9 cellular contexts compared by ENCODE assay signal in the genomic region with DNA sequence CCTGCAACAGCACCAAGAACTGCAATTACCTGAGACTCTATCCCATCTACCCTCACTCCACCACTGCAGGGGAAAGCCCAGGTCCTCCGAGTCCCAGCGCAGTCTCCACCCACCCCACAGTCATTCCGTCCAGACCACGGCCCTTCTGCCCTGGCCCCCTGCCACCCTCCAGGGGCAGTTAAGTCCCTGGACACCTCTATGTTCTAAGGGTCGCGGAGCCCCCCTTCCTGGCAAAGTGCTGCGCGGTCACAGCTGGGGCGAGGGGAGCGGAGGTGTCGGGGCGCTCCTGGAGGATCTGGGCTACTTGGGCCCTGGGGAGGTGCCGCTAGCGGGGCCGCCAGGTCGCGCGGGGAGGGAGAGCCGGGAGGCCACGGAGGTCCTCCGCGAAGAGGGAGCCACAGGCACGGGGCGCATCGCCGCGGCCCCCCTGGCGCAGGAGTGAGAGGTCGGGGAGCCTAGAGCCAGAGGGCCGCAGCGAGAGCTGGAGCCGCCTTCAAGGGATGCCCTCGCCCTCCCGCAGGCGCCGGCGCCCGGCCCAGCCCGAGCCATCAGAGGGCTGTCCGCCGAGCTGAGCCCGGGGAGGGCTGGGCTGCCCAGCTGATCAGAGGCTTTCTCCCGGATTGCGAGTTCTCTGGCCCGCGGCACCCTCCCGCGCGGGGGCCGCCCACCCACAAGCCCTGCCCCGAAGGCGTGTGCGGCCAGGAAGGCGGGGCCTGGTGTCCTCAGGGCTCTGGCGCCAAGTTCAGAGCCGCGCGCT. TPM values are rescaled to one million over a fixed set of nuclear protein-coding genes. Genes with fewer than 3 reads are reported as not detected.
DNase-seq lines count a peak whose midpoint lies in the region; ATAC-seq, FAIRE-seq and TF ChIP-seq lines count a peak whose summit lies in the region.
"Had no signal": no experiment of that assay in that cellular context is flagged by ENCODE, and none has a peak within 500 bp of the region (broad histone marks: within the 10 kb centered on the region; RNA-seq: fewer than 3 reads in every experiment).

No MANE protein-coding gene starts in this region.

- no peaks in the 10 kb centered on the region for H3K9me3 Mint-ChIP-seq in activated CD8-positive, alpha-beta T cell treated with anti-CD3 and anti-CD28 coated beads, Interleukin-2, amount 10 ng/mL, durations not matched to agents 7 days and 5 days (ENCODE audit: insufficient read depth)
- H3K9me3 Mint-ChIP-seq in effector memory CD8-positive, alpha-beta T cell = no peaks in the 10 kb centered on the region

- TF ChIP-seq POLR2A in NB4 (IDR thresholded peaks at IDR 0.05; ENCODE audit: extremely low read depth, insufficient read length) = peak; percentile 20

- POLR2A ChIA-PET in activated CD8-positive, alpha-beta T cell treated with anti-CD3 and anti-CD28 coated beads, Interleukin-2, amount 10 ng/mL, durations not matched to agents 7 days and 5 days (lab: Charles Lee) = interaction anchor here (0.9 to 1.1 kb wide), 3 partner anchors 13 to 1098 kb away, joined by 3 to 5 read pairs (median 3); no protein-coding TSS in a partner anchor

- peaks cover 23% of the 10 kb centered on the region for H3K27me3 Mint-ChIP-seq in activated CD8-positive, alpha-beta T cell treated with anti-CD3 and anti-CD28 coated beads, Interleukin-2, amount 10 ng/mL, durations not matched to agents 7 days and 5 days (ENCODE audit: low read depth)
- H3K27me3 Mint-ChIP-seq in effector memory CD8-positive, alpha-beta T cell = peaks cover 0 to 9% of the 10 kb centered on the region in 2 donors

- peak overlapping the region; percentile 68 for H3K4me3 Mint-ChIP-seq in activated CD8-positive, alpha-beta T cell treated with anti-CD3 and anti-CD28 coated beads, Interleukin-2, amount 10 ng/mL, durations not matched to agents 7 days and 5 days
- peak overlapping the region; percentile 60 to 78 for H3K4me3 Mint-ChIP-seq in effector memory CD8-positive, alpha-beta T cell

- no peak for FAIRE-seq in GM19239 (lab: Jason Lieb, UNC)

- DNase-seq in NCI-H1417 (lab: John Stamatoyannopoulos, UW) (peak; percentile 20 to 77 (median 73)), NCI-H1417 treated with DMSO at 0.1 percent for 48 hours (lab: John Stamatoyannopoulos, UW) (no peak), NB4 (ENCODE audit: low read depth) (peak; percentile 77), lung microvascular endothelial cell (ENCODE audit: low read depth in 2 of 2) (peak; percentile 36 to 77), GM19239 (ENCODE audit: insufficient read length, low spot score) (no peak)
- DNase-seq in activated CD8-positive, alpha-beta T cell treated with anti-CD3 and anti-CD28 coated beads, Interleukin-2, amount 10 ng/mL, durations not matched to agents 7 days and 5 days = peak; percentile 69
- peak; percentile 57 to 71 (median 61) for DNase-seq in effector memory CD8-positive, alpha-beta T cell
- DNase-seq in stimulated activated CD8-positive, alpha-beta memory T cell treated with anti-CD3 and anti-CD28 coated beads, Interleukin-12 subunit alpha, Interleukin-12 subunit beta, amount 100 ng/mL, for 1 hour (ENCODE audit: low read depth) = peak; percentile 42

- H3K4me3 ChIP-seq in NB4 (ENCODE audit: low read depth, low read length) = no peak overlapping the region

- no peaks in the 10 kb centered on the region for H3K36me3 Mint-ChIP-seq in activated CD8-positive, alpha-beta T cell treated with anti-CD3 and anti-CD28 coated beads, Interleukin-2, amount 10 ng/mL, durations not matched to agents 7 days and 5 days (ENCODE audit: low read depth)
- H3K36me3 Mint-ChIP-seq in effector memory CD8-positive, alpha-beta T cell (ENCODE audit: insufficient read depth) = peaks cover 3% of the 10 kb centered on the region

- no peak overlapping the region for H3K27ac Mint-ChIP-seq in activated CD8-positive, alpha-beta T cell treated with anti-CD3 and anti-CD28 coated beads, Interleukin-2, amount 10 ng/mL, durations not matched to agents 7 days and 5 days
- no peak overlapping the region for H3K27ac Mint-ChIP-seq in effector memory CD8-positive, alpha-beta T cell

- peaks cover 34% of the 10 kb centered on the region for H3K4me1 Mint-ChIP-seq in activated CD8-positive, alpha-beta T cell treated with anti-CD3 and anti-CD28 coated beads, Interleukin-2, amount 10 ng/mL, durations not matched to agents 7 days and 5 days (ENCODE audit: low read depth)
- H3K4me1 Mint-ChIP-seq in effector memory CD8-positive, alpha-beta T cell (ENCODE audit: low read depth in 2 of 2) = peaks cover 14 to 15% of the 10 kb centered on the region in 2 donors

- ATAC-seq in activated CD8-positive, alpha-beta T cell treated with anti-CD3 and anti-CD28 coated beads, Interleukin-2, amount 10 ng/mL, durations not matched to agents 7 days and 5 days = peak; percentile 73
- ATAC-seq in effector memory CD8-positive, alpha-beta T cell (replicated peaks) = peak; percentile 86

- CTCF ChIA-PET in activated CD8-positive, alpha-beta T cell treated with anti-CD3 and anti-CD28 coated beads, Interleukin-2, amount 10 ng/mL, durations not matched to agents 7 days and 5 days (lab: Charles Lee) = interaction anchor here (1.0 to 1.8 kb wide), 2 partner anchors 175 to 1097 kb away, joined by 3 to 11 read pairs; no protein-coding TSS in a partner anchor

- no peak for TF ChIP-seq CTCF in NB4 (IDR thresholded peaks at IDR 0.05; ENCODE audit: low read depth, low read length)

RNA-seq across cellular contexts. Expression of a gene that starts 4.2 kb away (rescaled TPM):
- not detected for total RNA-seq in activated CD8-positive, alpha-beta T cell treated with anti-CD3 and anti-CD28 coated beads, Interleukin-2, amount 10 ng/mL, durations not matched to agents 7 days and 5 days
- total RNA-seq in lung microvascular endothelial cell = not detected in 2 replicates
- total RNA-seq: pulmonary artery endothelial cell had no signal

Comparison
In these comparisons a context has a peak if more than half of its experiments do, and no peak if none do; other contexts are left out.
1. DNase-seq: peak in NCI-H1417 (3 of 3), NB4 (single experiment), activated CD8-positive, alpha-beta T cell treated with anti-CD3 and anti-CD28 coated beads, Interleukin-2, amount 10 ng/mL, durations not matched to agents 7 days and 5 days (single experiment), effector memory CD8-positive, alpha-beta T cell (3 of 3), lung microvascular endothelial cell (2 of 2) and stimulated activated CD8-positive, alpha-beta memory T cell treated with anti-CD3 and anti-CD28 coated beads, Interleukin-12 subunit alpha, Interleukin-12 subunit beta, amount 100 ng/mL, for 1 hour (single experiment); none in NCI-H1417 treated with DMSO at 0.1 percent for 48 hours (single experiment) and GM19239 (single experiment).